Comparison of ENCODE assay signal across 10 cellular contexts in the genomic region with DNA sequence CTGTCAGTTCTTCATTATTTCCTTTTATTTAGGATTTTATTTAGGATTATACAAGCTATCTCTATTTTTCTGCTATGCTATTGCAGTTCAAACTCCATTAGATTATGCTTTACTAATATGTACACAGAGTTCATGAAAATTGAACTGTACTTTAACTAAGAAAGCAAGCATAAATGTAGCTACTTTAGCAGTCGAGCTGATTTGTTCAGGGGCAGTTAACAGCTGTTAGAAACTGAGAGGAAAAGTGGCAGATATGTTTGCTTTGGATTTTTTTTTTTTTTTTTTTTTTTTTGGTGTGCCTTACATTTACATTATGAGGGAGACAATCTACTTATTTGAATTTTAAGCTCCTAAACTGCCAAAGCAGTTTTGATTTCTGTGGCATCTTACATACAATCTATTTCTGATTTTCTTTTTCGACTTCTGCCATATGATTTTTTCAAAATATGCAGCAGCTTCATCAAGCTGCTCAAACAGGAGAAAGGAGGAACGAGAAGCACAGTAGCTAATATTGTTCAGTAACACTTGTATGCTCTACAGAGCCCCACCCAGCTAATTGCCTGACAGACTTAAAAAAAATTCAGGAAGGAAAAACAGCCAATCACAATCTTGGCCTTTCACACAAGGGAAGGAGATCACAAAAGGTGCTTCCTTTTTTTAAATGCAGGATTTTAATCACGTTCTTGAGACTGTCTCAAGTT.
DNase-seq lines count a peak whose midpoint lies in the region; TF ChIP-seq lines count a peak whose summit lies in the region.
"Had no signal": no experiment of that assay in that cellular context is flagged by ENCODE, and none has a peak within 500 bp of the region (broad histone marks: within the 10 kb centered on the region; RNA-seq: fewer than 3 reads in every experiment).

No MANE protein-coding gene starts in this region.

- peak overlapping the region; percentile 43 for H3K4me2 ChIP-seq in Karpas-422 (ENCODE audit: low read depth, low read length, poor library complexity, severe bottlenecking)

- DNase-seq in GM12865 (ENCODE audit: low read depth): peak; percentile 29
- peak; percentile 61 for DNase-seq in Karpas-422
- DNase-seq in NOMO-1 treated with DMSO at 0.1 percent for 48 hours (lab: John Stamatoyannopoulos, UW; ENCODE audit: unreplicated experiment): peak; percentile 95
- DNase-seq in iPS-NIHi11 (ENCODE audit: low spot score): peak; percentile 47
- DNase-seq in SK-N-DZ (ENCODE audit: low spot score): no peak
- no peak for DNase-seq in D341Med (ENCODE audit: low spot score)
- no peak for DNase-seq in activated CD8-positive, alpha-beta memory T cell treated with anti-CD3 and anti-CD28 coated beads, Interleukin-2, amount 50 U/mL, for 4 hours
- no peak for DNase-seq in 8988T

- H3K9ac ChIP-seq in Karpas-422 (ENCODE audit: low read length): no peak overlapping the region

- no peaks in the 10 kb centered on the region for H4K20me1 ChIP-seq in Karpas-422 (ENCODE audit: insufficient read depth, low read depth, low read length)

- H3K79me2 ChIP-seq in Karpas-422 (ENCODE audit: low read length): no peaks in the 10 kb centered on the region

- H3K36me3 ChIP-seq in Karpas-422 (ENCODE audit: insufficient read depth, low read length): no peaks in the 10 kb centered on the region
- H3K36me3 ChIP-seq: neutrophil had no signal

- no peak overlapping the region for H3K27ac ChIP-seq in Karpas-422 (ENCODE audit: low read length)
- H3K27ac ChIP-seq: epithelial cell of prostate, neutrophil had no signal

- no peak overlapping the region for H2AFZ ChIP-seq in Karpas-422 (ENCODE audit: low read length)

- H3K4me1 ChIP-seq in Karpas-422 (ENCODE audit: low read length): peaks cover 18% of the 10 kb centered on the region

- H3K4me3 ChIP-seq in GM12865 (ENCODE audit: low read depth, low read length): no peak overlapping the region
- no peak overlapping the region for H3K4me3 ChIP-seq in Karpas-422 (ENCODE audit: low read length)

- no peaks in the 10 kb centered on the region for H3K9me2 ChIP-seq in Karpas-422 (replicated peaks; ENCODE audit: insufficient read depth, low read length)

- no peaks in the 10 kb centered on the region for H3K27me3 ChIP-seq in Karpas-422 (ENCODE audit: low read length)

- TF ChIP-seq CTCF in GM12865 (IDR thresholded peaks at IDR 0.05; ENCODE audit: insufficient read depth, low read depth, low read length, missing control alignments): no peak

- H3K9me3 ChIP-seq in Karpas-422 (ENCODE audit: low read length): no peaks in the 10 kb centered on the region
- H3K9me3 ChIP-seq: neutrophil had no signal

Comparison
In these comparisons a context has a peak if more than half of its experiments do, and no peak if none do; other contexts are left out.
1. DNase-seq: peak in GM12865 (single experiment), Karpas-422 (single experiment), NOMO-1 treated with DMSO at 0.1 percent for 48 hours (single experiment) and iPS-NIHi11 (single experiment); none in SK-N-DZ (single experiment), D341Med (single experiment), activated CD8-positive, alpha-beta memory T cell treated with anti-CD3 and anti-CD28 coated beads, Interleukin-2, amount 50 U/mL, for 4 hours (single experiment) and 8988T (single experiment).